ENCODE assay signal across 15 cellular contexts in genomic region chr4:14994242-14994641, GRCh38. TPM values are rescaled to one million over a fixed set of nuclear protein-coding genes. Genes with fewer than 3 reads are reported as not detected.
DNase-seq lines count a peak whose midpoint lies in the region; ATAC-seq, FAIRE-seq and TF ChIP-seq lines count a peak whose summit lies in the region.
"Had no signal": no experiment of that assay in that cellular context is flagged by ENCODE, and none has a peak within 500 bp of the region (broad histone marks: within the 10 kb centered on the region; RNA-seq: fewer than 3 reads in every experiment).

No MANE protein-coding gene starts in this region.

- H3K9me3 Mint-ChIP-seq in Calu3 (ENCODE audit: low read depth, unreplicated experiment) (no peaks in the 10 kb centered on the region), osteocyte (ENCODE audit: unreplicated experiment) (peaks cover 4% of the 10 kb centered on the region)
- H3K9me3 Mint-ChIP-seq in activated T-helper 17 cell treated with anti-CD3 and anti-CD28 coated beads, Interleukin-2, amount 50 U/mL, for 72 hours = no peaks in the 10 kb centered on the region
- H3K9me3 Mint-ChIP-seq: CD4-positive, alpha-beta T cell; naive B cell had no signal

- H3K79me2 ChIP-seq in MM.1S (ENCODE audit: low read length) (no peaks in the 10 kb centered on the region), keratinocyte (ENCODE audit: control insufficient read depth, insufficient read depth, low read length) (no peaks in the 10 kb centered on the region)

- H3K9me3 ChIP-seq in MM.1S (replicated peaks; ENCODE audit: insufficient read depth, low read length) (no peaks in the 10 kb centered on the region), keratinocyte (ENCODE audit: control insufficient read depth, low read depth, low read length) (no peaks in the 10 kb centered on the region)

- no peak overlapping the region for H3K27ac ChIP-seq in MM.1S (ENCODE audit: low read length)
- H3K27ac ChIP-seq in keratinocyte (ENCODE audit: control insufficient read depth, insufficient read depth, low read length) = no peak overlapping the region

- H3K9me1 ChIP-seq in keratinocyte (ENCODE audit: control insufficient read depth, extremely low read depth, insufficient read depth, low read length) = no peaks in the 10 kb centered on the region

- H3K4me1 Mint-ChIP-seq in Calu3 (ENCODE audit: low read depth, unreplicated experiment) (peaks cover 10% of the 10 kb centered on the region), osteocyte (ENCODE audit: unreplicated experiment) (no peaks in the 10 kb centered on the region)
- H3K4me1 Mint-ChIP-seq in activated T-helper 17 cell treated with anti-CD3 and anti-CD28 coated beads, Interleukin-2, amount 50 U/mL, for 72 hours = peaks cover 6% of the 10 kb centered on the region
- H3K4me1 Mint-ChIP-seq: naive B cell had no signal

- intact Hi-C loops in Calu3 (cut with micrococcal nuclease; ENCODE audit: unreplicated experiment) = loop anchor here (10.0 kb wide), 1 partner anchor 999 kb away; no protein-coding TSS in a partner anchor

- H3K9ac ChIP-seq in MM.1S (ENCODE audit: low read length) (no peak overlapping the region), keratinocyte (ENCODE audit: control insufficient read depth, extremely low read depth, insufficient read depth, low read length) (no peak overlapping the region)

- H3K4me1 ChIP-seq in MM.1S (ENCODE audit: low read length) = no peaks in the 10 kb centered on the region
- peaks cover 8% of the 10 kb centered on the region for H3K4me1 ChIP-seq in keratinocyte (ENCODE audit: control insufficient read depth, extremely low read depth, insufficient read depth, low read length)

- H3K27ac Mint-ChIP-seq in Calu3 (ENCODE audit: unreplicated experiment) (peak overlapping the region; percentile 7), osteocyte (ENCODE audit: unreplicated experiment) (no peak overlapping the region)
- H3K27ac Mint-ChIP-seq in activated T-helper 17 cell treated with anti-CD3 and anti-CD28 coated beads, Interleukin-2, amount 50 U/mL, for 72 hours = no peak overlapping the region
- H3K27ac Mint-ChIP-seq: CD4-positive, alpha-beta T cell; naive B cell had no signal

- DNase-seq in Calu3 = peak; percentile 19
- no peak for DNase-seq in MM.1S
- DNase-seq in keratinocyte (ENCODE audit: low read depth, low spot score) = no peak
- DNase-seq in osteocyte (ENCODE audit: extremely low spot score, unreplicated experiment) = no peak
- DNase-seq in activated T-cell treated with anti-CD3 and anti-CD28 coated beads, Interleukin-2, amount 50 U/mL, for 1 hour = no peak
- DNase-seq: CD4-positive, alpha-beta T cell; glutamatergic neuron; naive B cell; NCI-H2171; retina; stimulated activated CD4-positive, alpha-beta T cell treated with anti-CD3 and anti-CD28 coated beads, Interleukin-4, amount 100 ng/mL, for 1 hour; stimulated activated naive CD4-positive, alpha-beta T cell treated with Interleukin-2 at 50 U/mL for 16 hours had no signal

- H4K20me1 ChIP-seq in MM.1S (ENCODE audit: insufficient read depth, low read length) (no peaks in the 10 kb centered on the region), keratinocyte (ENCODE audit: control insufficient read depth, extremely low read depth, insufficient read depth, low read length) (no peaks in the 10 kb centered on the region)

- CTCF ChIA-PET in Calu3 (lab: Charles Lee) = no interaction called here

- no TSS peak for BruUV-seq in Calu3 (replicated peaks; lab: Mats Ljungman, UMichigan)

- H2AFZ ChIP-seq in MM.1S (ENCODE audit: low read length) (no peak overlapping the region), keratinocyte (ENCODE audit: control insufficient read depth, low read length) (peak overlapping the region; percentile 19)

- H3K4me3 ChIP-seq in MM.1S (ENCODE audit: low read length) (no peak overlapping the region), keratinocyte (ENCODE audit: control insufficient read depth in 2 of 3, extremely low read depth in 1 of 3, insufficient read depth in 2 of 3, low read depth in 1 of 3, low read length in 3 of 3) (no peak overlapping the region)

- 0 out of 2 replicates have a peak overlapping the region, but pooled peaks have one; percentile 1 for H3K4me2 ChIP-seq in MM.1S (ENCODE audit: low read depth, low read length)
- H3K4me2 ChIP-seq in keratinocyte (ENCODE audit: control insufficient read depth, extremely low read depth, insufficient read depth, low read depth, low read length) = peak overlapping the region; percentile 32

- no peak overlapping the region for H3K4me3 Mint-ChIP-seq in Calu3 (ENCODE audit: low read depth, unreplicated experiment)
- no peak overlapping the region for H3K4me3 Mint-ChIP-seq in activated T-helper 17 cell treated with anti-CD3 and anti-CD28 coated beads, Interleukin-2, amount 50 U/mL, for 72 hours
- H3K4me3 Mint-ChIP-seq in osteocyte (ENCODE audit: unreplicated experiment) = no peak overlapping the region
- H3K4me3 Mint-ChIP-seq: CD4-positive, alpha-beta T cell had no signal

- peak; percentile 73 for ATAC-seq in activated T-helper 17 cell treated with anti-CD3 and anti-CD28 coated beads, Interleukin-2, amount 50 U/mL, for 72 hours (replicated peaks)
- ATAC-seq in HG03457 (IDR thresholded peaks at IDR 0.05; ENCODE audit: unreplicated experiment) (no peak), HG02973 (IDR thresholded peaks at IDR 0.05; ENCODE audit: unreplicated experiment) (no peak)

- H3K9me2 ChIP-seq in MM.1S (replicated peaks; ENCODE audit: insufficient read depth, low read length) = no peaks in the 10 kb centered on the region

- dilution Hi-C loops in keratinocyte (cut with MboI; ENCODE audit: extremely low pct_ligation_motif_present, low sequenced_read_pairs) = loop anchor here (10.0 kb wide), 1 partner anchor 49 kb away; no protein-coding TSS in a partner anchor

- H3K36me3 Mint-ChIP-seq in Calu3 (ENCODE audit: insufficient read depth, unreplicated experiment) (no peaks in the 10 kb centered on the region), osteocyte (ENCODE audit: unreplicated experiment) (peaks cover 6% of the 10 kb centered on the region)
- no peaks in the 10 kb centered on the region for H3K36me3 Mint-ChIP-seq in activated T-helper 17 cell treated with anti-CD3 and anti-CD28 coated beads, Interleukin-2, amount 50 U/mL, for 72 hours (ENCODE audit: low read depth)
- H3K36me3 Mint-ChIP-seq: naive B cell had no signal

- no peaks in the 10 kb centered on the region for H3F3A ChIP-seq in MM.1S (ENCODE audit: insufficient read depth, low read length)

- H3K27me3 ChIP-seq in MM.1S (replicated peaks; ENCODE audit: insufficient read depth, low read length) (no peaks in the 10 kb centered on the region), keratinocyte (ENCODE audit: control insufficient read depth, extremely low read depth, insufficient read depth, low read length) (no peaks in the 10 kb centered on the region)

- H3K27me3 Mint-ChIP-seq in Calu3 (ENCODE audit: unreplicated experiment) = no peaks in the 10 kb centered on the region
- H3K27me3 Mint-ChIP-seq in activated T-helper 17 cell treated with anti-CD3 and anti-CD28 coated beads, Interleukin-2, amount 50 U/mL, for 72 hours = peaks cover 8% of the 10 kb centered on the region
- H3K27me3 Mint-ChIP-seq in osteocyte (ENCODE audit: unreplicated experiment) = peaks cover 27% of the 10 kb centered on the region

- TF ChIP-seq CTCF in Calu3 (IDR thresholded peaks at IDR 0.05; ENCODE audit: unreplicated experiment) (no peak), MM.1S (IDR thresholded peaks at IDR 0.05; ENCODE audit: low read length) (no peak), keratinocyte (optimal IDR thresholded peaks at IDR 0.05 in 1 of 3, IDR thresholded peaks at IDR 0.05 in 1 of 3, conservative IDR thresholded peaks at IDR 0.05 in 1 of 3; ENCODE audit: extremely low read depth in 1 of 3, insufficient read depth in 2 of 3, low read length in 3 of 3) (no peak), osteocyte (IDR thresholded peaks at IDR 0.05) (no peak)

- H3K36me3 ChIP-seq in MM.1S (replicated peaks; ENCODE audit: insufficient read depth, low read length) = no peaks in the 10 kb centered on the region
- no peaks in the 10 kb centered on the region for H3K36me3 ChIP-seq in keratinocyte (ENCODE audit: control insufficient read depth in 2 of 2, extremely low read depth in 1 of 2, insufficient read depth in 2 of 2, low read length in 2 of 2)

- FAIRE-seq in keratinocyte (lab: Jason Lieb, UNC) = peak; percentile 87

RNA-seq across cellular contexts. Expression of gene CPEB2, which starts 8.0 kb away (rescaled TPM):
- 6.6 and 7.3 TPM in 2 replicates for total RNA-seq in Calu3 (2022)
- total RNA-seq in activated T-helper 17 cell treated with anti-CD3 and anti-CD28 coated beads, Interleukin-2, amount 50 U/mL, for 72 hours = 10 to 100 TPM in 1 of 2 donors, 1 to 10 TPM in 1; 8.1 to 10.5 TPM
- 7.6 to 15.1 TPM (median 10.2 TPM) in 3 replicates for polyA plus RNA-seq in keratinocyte
- 15.3 TPM for polyA plus RNA-seq in keratinocyte (2011; ENCODE audit: low read depth)
- polyA plus RNA-seq in keratinocyte (2011; cell fraction: cytosol; rRNA removed) = 5.7 and 11.8 TPM in 2 replicates
- 25.5 and 37.2 TPM in 2 replicates for polyA plus RNA-seq in keratinocyte (2011; cell fraction: nucleus; rRNA removed)
- polyA plus RNA-seq in keratinocyte (2012; ENCODE audit: low replicate concordance) = 8.7 and 21.9 TPM in 2 replicates
- 5.4 to 24.8 TPM (median 16.1 TPM) in 3 replicates for polyA minus RNA-seq in keratinocyte
- 6.3 TPM for polyA minus RNA-seq in keratinocyte (2011; cell fraction: cytosol; rRNA and poly(A)+ RNA removed)
- 19.0 and 46.3 TPM in 2 replicates for polyA minus RNA-seq in keratinocyte (2011; cell fraction: nucleus; rRNA and poly(A)+ RNA removed)
- total RNA-seq in osteocyte = 60.0 and 65.7 TPM in 2 replicates
